9 cellular contexts compared by ENCODE assay signal in genomic region chr14:63203618-63204406, GRCh38. TPM values are rescaled to one million over a fixed set of nuclear protein-coding genes. Genes with fewer than 3 reads are reported as not detected.
DNase-seq lines count a peak whose midpoint lies in the region; ATAC-seq and TF ChIP-seq lines count a peak whose summit lies in the region.
"Had no signal": no experiment of that assay in that cellular context is flagged by ENCODE, and none has a peak within 500 bp of the region (broad histone marks: within the 10 kb centered on the region; RNA-seq: fewer than 3 reads in every experiment).

No MANE protein-coding gene starts in this region.

- CTCF ChIA-PET in HEK293T (lab: Yijun Ruan, JAX), result interaction anchor here (0.7 to 0.8 kb wide), 2 partner anchors 13 to 29 kb away, joined by 3 read pairs; no protein-coding TSS in a partner anchor

- H3K27me3 ChIP-seq in transverse colon, result no peaks in the 10 kb centered on the region

- TF ChIP-seq CTCF in endothelial cell (IDR thresholded peaks at IDR 0.05; ENCODE audit: unreplicated experiment) (no peak), transverse colon (IDR thresholded peaks at IDR 0.05) (no peak)

- H3K27ac ChIP-seq in transverse colon, result peak overlapping the region; percentile 76 to 91 (median 84)

- TF ChIP-seq POLR2A in transverse colon (IDR thresholded peaks at IDR 0.05), result peak; percentile 24

- peaks cover 4% of the 10 kb centered on the region for H3K36me3 Mint-ChIP-seq in endothelial cell (ENCODE audit: low read depth, unreplicated experiment)

- H3K27ac Mint-ChIP-seq in endothelial cell (ENCODE audit: unreplicated experiment), result no peak overlapping the region

- in situ Hi-C loops in transverse colon (cut with MboI; ENCODE audit: low pct_ligation_motif_present in 1 of 4, low pct_unique_long_range_greater_than_20kb in 1 of 4, low sequenced_read_pairs in 3 of 4), result no loop called here

- peaks cover 0 to 9% (median 0%) of the 10 kb centered on the region in 4 donors for H3K4me1 ChIP-seq in transverse colon

- POLR2A ChIA-PET in HEK293T (lab: Yijun Ruan, JAX), result interaction anchor here (0.7 to 1.2 kb wide), 5 partner anchors 9 to 28 kb away, joined by 3 to 4 read pairs (median 3); no protein-coding TSS in a partner anchor

- H3K4me3 ChIP-seq in transverse colon, result peak overlapping the region; percentile 30 to 45 (median 34)

- no peaks in the 10 kb centered on the region for H3K9me3 ChIP-seq in transverse colon

- TF ChIP-seq EP300 in transverse colon (IDR thresholded peaks at IDR 0.05; ENCODE audit: low read depth), result no peak

- H3K4me3 Mint-ChIP-seq in endothelial cell (ENCODE audit: unreplicated experiment), result no peak overlapping the region

- H3K9me3 Mint-ChIP-seq in endothelial cell (ENCODE audit: unreplicated experiment), result no peaks in the 10 kb centered on the region

- no peak for ATAC-seq in HG03159 (IDR thresholded peaks at IDR 0.05; ENCODE audit: unreplicated experiment)

- H3K36me3 ChIP-seq in transverse colon, result no peaks in the 10 kb centered on the region

- peaks cover 23% of the 10 kb centered on the region for H3K4me1 Mint-ChIP-seq in endothelial cell (ENCODE audit: unreplicated experiment)

- DNase-seq in HEK293T (ENCODE audit: extremely low spot score) (peak; percentile 62), NCI-H82 treated with DMSO at 0.1 percent for 48 hours (lab: John Stamatoyannopoulos, UW; ENCODE audit: unreplicated experiment) (peak; percentile 18), endothelial cell (ENCODE audit: low spot score) (peak; percentile 76), lung microvascular endothelial cell (ENCODE audit: low read depth in 2 of 2) (peak; percentile 100), transverse colon (peak; percentile 57), activated gamma-delta T cell (lab: John Stamatoyannopoulos, UW) (no peak)
- DNase-seq in stimulated activated CD8-positive, alpha-beta memory T cell treated with anti-CD3 and anti-CD28 coated beads, Interleukin-4, amount 100 ng/mL, for 48 hours, result no peak

- intact Hi-C loops in transverse colon (cut with DNase I; ENCODE audit: low total_unique reads), result no loop called here

- no peaks in the 10 kb centered on the region for H3K27me3 Mint-ChIP-seq in endothelial cell (ENCODE audit: unreplicated experiment)

- WGBS in transverse colon (ENCODE audit: low coverage in 1 of 2), 2 donors, result 13 to 25% methylated on average over 2 to 11 of the region's 11 CpGs

TF ChIP-seq in HEK293T, 16 proteins besides CTCF, POLR2A, EP300 and RAD21:
- TF ChIP-seq BHLHE40 (IDR thresholded peaks at IDR 0.05; ENCODE audit: borderline replicate concordance), result no peak
- no peak for TF ChIP-seq LEF1 (IDR thresholded peaks at IDR 0.05; ENCODE audit: borderline replicate concordance)
- TF ChIP-seq HDGF (IDR thresholded peaks at IDR 0.05; ENCODE audit: borderline replicate concordance), result no peak
- TF ChIP-seq L3MBTL2 (conservative IDR thresholded peaks at IDR 0.05), result no peak
- no peak for TF ChIP-seq TARDBP (IDR thresholded peaks at IDR 0.05)
- no peak for TF ChIP-seq NFRKB (IDR thresholded peaks at IDR 0.05)
- no peak for TF ChIP-seq ELF4 (IDR thresholded peaks at IDR 0.05)
- TF ChIP-seq SP1 (IDR thresholded peaks at IDR 0.05), result no peak
- TF ChIP-seq FOXM1 (IDR thresholded peaks at IDR 0.05; ENCODE audit: borderline replicate concordance), result no peak
- TF ChIP-seq CTBP1 (IDR thresholded peaks at IDR 0.05; ENCODE audit: borderline replicate concordance), result no peak
- TF ChIP-seq ZNF384 (IDR thresholded peaks at IDR 0.05), result no peak
- no peak for TF ChIP-seq PKNOX1 (IDR thresholded peaks at IDR 0.05)
- no peak for TF ChIP-seq SUZ12 (IDR thresholded peaks at IDR 0.05)

RNA-seq across cellular contexts. Expression of gene RHOJ, which starts 0.4 kb away (rescaled TPM):
- 266 TPM for total RNA-seq in endothelial cell (ENCODE audit: unreplicated experiment)
- total RNA-seq in lung microvascular endothelial cell, result 58.0 and 78.2 TPM in 2 replicates
- 10 to 100 TPM in 2 of 4 donors, 1 to 10 TPM in 2; 2.9 to 23.7 (median 12.7) TPM for total RNA-seq in transverse colon
- total RNA-seq: T-helper 1 cell treated with Interleukin-12 subunit alpha and Interleukin-12 subunit beta and Interleukin-4 antibody, amounts not matched to agents 30 ng/mL and 1 ng/mL, for 36 hours had no signal

Comparison
In these comparisons a context has a peak if more than half of its experiments do, and no peak if none do; other contexts are left out.
1. DNase-seq: peak in HEK293T (single experiment), NCI-H82 treated with DMSO at 0.1 percent for 48 hours (single experiment), endothelial cell (single experiment), lung microvascular endothelial cell (2 of 2) and transverse colon (single experiment); none in stimulated activated CD8-positive, alpha-beta memory T cell treated with anti-CD3 and anti-CD28 coated beads, Interleukin-4, amount 100 ng/mL, for 48 hours (single experiment) and activated gamma-delta T cell (single experiment).